8 cellular contexts compared by ENCODE assay signal in genomic region chr6:24283043-24283985, GRCh38.
DNase-seq lines count a peak whose midpoint lies in the region; ATAC-seq and TF ChIP-seq lines count a peak whose summit lies in the region.

No MANE protein-coding gene starts in this region.

- H3K9me3 Mint-ChIP-seq in T-helper 2 cell treated with Interferon-gamma antibody and Interleukin-4, amounts not matched to agents 5 μg/mL and 100 μg/mL, for 36 hours = no peaks in the 10 kb centered on the region

- no peak overlapping the region for H3K9ac ChIP-seq in BLaER1

- H3K27me3 Mint-ChIP-seq in T-helper 2 cell treated with Interferon-gamma antibody and Interleukin-4, amounts not matched to agents 5 μg/mL and 100 μg/mL, for 36 hours (ENCODE audit: low read depth) = peaks cover 4% of the 10 kb centered on the region

- H3K27ac Mint-ChIP-seq in T-helper 2 cell treated with Interferon-gamma antibody and Interleukin-4, amounts not matched to agents 5 μg/mL and 100 μg/mL, for 36 hours = no peak overlapping the region

- H3K27me3 ChIP-seq in BLaER1 = no peaks in the 10 kb centered on the region

- no peaks in the 10 kb centered on the region for H3K36me3 ChIP-seq in BLaER1

- no peaks in the 10 kb centered on the region for H4K20me1 ChIP-seq in BLaER1

- H3K4me3 Mint-ChIP-seq in T-helper 2 cell treated with Interferon-gamma antibody and Interleukin-4, amounts not matched to agents 5 μg/mL and 100 μg/mL, for 36 hours = peak overlapping the region; percentile 38

- H3K9me3 ChIP-seq in BLaER1 = no peaks in the 10 kb centered on the region

- H3K27ac ChIP-seq in BLaER1 (no peak overlapping the region), coronary artery (no peak overlapping the region)

- peaks cover 18% of the 10 kb centered on the region for H3K4me1 ChIP-seq in BLaER1

- H3K4me3 ChIP-seq in BLaER1 = no peak overlapping the region
- peak overlapping the region; percentile 11 for H3K4me3 ChIP-seq in coronary artery

- peaks cover 6% of the 10 kb centered on the region for H3K4me1 Mint-ChIP-seq in T-helper 2 cell treated with Interferon-gamma antibody and Interleukin-4, amounts not matched to agents 5 μg/mL and 100 μg/mL, for 36 hours (ENCODE audit: low read depth)

- TF ChIP-seq CTCF in coronary artery (IDR thresholded peaks at IDR 0.05) = peak; percentile 30

- H3K36me3 Mint-ChIP-seq in T-helper 2 cell treated with Interferon-gamma antibody and Interleukin-4, amounts not matched to agents 5 μg/mL and 100 μg/mL, for 36 hours (ENCODE audit: low read depth) = no peaks in the 10 kb centered on the region

- DNase-seq in NCI-H187 treated with DMSO at 0.1 percent for 48 hours (lab: John Stamatoyannopoulos, UW) (peak; percentile 74), coronary artery (ENCODE audit: low spot score) (no peak), left kidney (ENCODE audit: low read depth, low spot score) (peak; percentile 95)
- DNase-seq in T-helper 2 cell treated with Interferon-gamma antibody and Interleukin-4, amounts not matched to agents 5 μg/mL and 100 μg/mL, for 36 hours (ENCODE audit: low spot score) = no peak
- peak; percentile 5 to 6 (median 6) for DNase-seq in stimulated activated CD4-positive, alpha-beta T cell treated with anti-CD3 and anti-CD28 coated beads, TNF-alpha, amount 100 ng/mL, for 48 hours (ENCODE audit: low read depth in 3 of 3)

- ATAC-seq in GM18873 (IDR thresholded peaks at IDR 0.05; ENCODE audit: low FRiP score, unreplicated experiment) (peak; percentile 78), HG03066 (IDR thresholded peaks at IDR 0.05; ENCODE audit: low read depth, unreplicated experiment) (peak; percentile 69)

- peak overlapping the region; percentile 72 for H3K4me2 ChIP-seq in BLaER1

Comparison
In these comparisons a context has a peak if more than half of its experiments do, and no peak if none do; other contexts are left out.
1. DNase-seq: peak in NCI-H187 treated with DMSO at 0.1 percent for 48 hours (single experiment), left kidney (single experiment) and stimulated activated CD4-positive, alpha-beta T cell treated with anti-CD3 and anti-CD28 coated beads, TNF-alpha, amount 100 ng/mL, for 48 hours (3 of 3); none in T-helper 2 cell treated with Interferon-gamma antibody and Interleukin-4, amounts not matched to agents 5 μg/mL and 100 μg/mL, for 36 hours (single experiment) and coronary artery (single experiment).